ENCODE assay signal across 17 cellular contexts in genomic region chr1:193498088-193498605, GRCh38.
DNase-seq lines count a peak whose midpoint lies in the region; ATAC-seq and TF ChIP-seq lines count a peak whose summit lies in the region.
"Had no signal": no experiment of that assay in that cellular context is flagged by ENCODE, and none has a peak within 500 bp of the region (broad histone marks: within the 10 kb centered on the region; RNA-seq: fewer than 3 reads in every experiment).

No MANE protein-coding gene starts in this region.

- CTCF ChIA-PET in IMR-90 (lab: Yijun Ruan, JAX): interaction anchor here (0.7 to 0.9 kb wide), 2 partner anchors 19 to 21 kb away, joined by 4 to 8 read pairs; no protein-coding TSS in a partner anchor

- H2BK120ac ChIP-seq in IMR-90 (ENCODE audit: low read depth, low read length) (no peak overlapping the region), mesenchymal stem cell (ENCODE audit: low read depth, low read length) (no peak overlapping the region)

- no peaks in the 10 kb centered on the region for H3K9me1 ChIP-seq in IMR-90 (ENCODE audit: insufficient read depth, low read length)

- no peak overlapping the region for H3K56ac ChIP-seq in IMR-90 (ENCODE audit: extremely low read depth, insufficient read depth, low read length)

- in situ Hi-C loops in IMR-90 (cut with MboI; ENCODE audit: low sequenced_read_pairs) (no loop called here), brain microvascular endothelial cell (cut with HindIII; ENCODE audit: low pct_ligation_motif_present, low sequenced_read_pairs) (no loop called here)

- H3K4me2 ChIP-seq in IMR-90 (ENCODE audit: low read depth, low read length) (no peak overlapping the region), mesenchymal stem cell (ENCODE audit: low read length, poor library complexity, severe bottlenecking) (no peak overlapping the region)
- H3K4me2 ChIP-seq: BLaER1 treated with 17β-estradiol and CSF1 and Interleukin-3, amounts not matched to agents 10 nM and 100 nM had no signal

- H3K23ac ChIP-seq in IMR-90 (ENCODE audit: low read depth, low read length): no peak overlapping the region
- no peak overlapping the region for H3K23ac ChIP-seq in mesenchymal stem cell (ENCODE audit: low read length in 2 of 2)

- H3K18ac ChIP-seq in IMR-90 (ENCODE audit: low read depth, low read length): no peak overlapping the region
- no peak overlapping the region for H3K18ac ChIP-seq in mesenchymal stem cell (ENCODE audit: low read depth in 1 of 2, low read length in 2 of 2)

- H3K27me3 ChIP-seq in ACC112 (ENCODE audit: insufficient read depth, low read length) (no peaks in the 10 kb centered on the region), IMR-90 (ENCODE audit: control insufficient read depth, insufficient read depth, low read length) (no peaks in the 10 kb centered on the region), brain microvascular endothelial cell (replicated peaks) (no peaks in the 10 kb centered on the region), mesenchymal stem cell (ENCODE audit: control insufficient read depth in 1 of 2, insufficient read depth in 1 of 2, low read length in 2 of 2) (no peaks in the 10 kb centered on the region)
- H3K27me3 ChIP-seq: BLaER1 treated with 17β-estradiol and CSF1 and Interleukin-3, amounts not matched to agents 10 nM and 100 nM had no signal

- no peak overlapping the region for H2BK5ac ChIP-seq in IMR-90 (ENCODE audit: low read depth, low read length, poor library complexity, severe bottlenecking)
- H2BK5ac ChIP-seq in mesenchymal stem cell (ENCODE audit: low read depth, low read length, poor library complexity, severe bottlenecking): no peak overlapping the region

- no peaks in the 10 kb centered on the region for H3K79me2 ChIP-seq in ACC112 (ENCODE audit: control insufficient read depth, insufficient read depth, low read length, unreplicated experiment)

- H3K36me3 ChIP-seq in ACC112 (ENCODE audit: insufficient read depth, low read length) (no peaks in the 10 kb centered on the region), IMR-90 (ENCODE audit: control insufficient read depth, insufficient read depth, low read length) (no peaks in the 10 kb centered on the region), brain microvascular endothelial cell (replicated peaks) (no peaks in the 10 kb centered on the region), mesenchymal stem cell (ENCODE audit: control insufficient read depth in 1 of 2, insufficient read depth in 2 of 2, low read depth in 1 of 2, low read length in 2 of 2) (no peaks in the 10 kb centered on the region)
- H3K36me3 ChIP-seq: BLaER1 treated with 17β-estradiol and CSF1 and Interleukin-3, amounts not matched to agents 10 nM and 100 nM had no signal

- H3K9me3 ChIP-seq in IMR-90 (ENCODE audit: control insufficient read depth, insufficient read depth, low read length): no peaks in the 10 kb centered on the region
- H3K9me3 ChIP-seq in mesenchymal stem cell (ENCODE audit: control insufficient read depth, low read length): no peaks in the 10 kb centered on the region
- H3K9me3 ChIP-seq: BLaER1 treated with 17β-estradiol and CSF1 and Interleukin-3, amounts not matched to agents 10 nM and 100 nM had no signal

- peaks cover 9% of the 10 kb centered on the region for H3K4me1 ChIP-seq in ACC112 (ENCODE audit: control insufficient read depth, insufficient read depth, low read length, unreplicated experiment)
- 0 out of 2 replicates have a peak, but pooled peaks cover 2% of the 10 kb centered on the region for H3K4me1 ChIP-seq in IMR-90 (ENCODE audit: control insufficient read depth, insufficient read depth, low read length)
- H3K4me1 ChIP-seq in mesenchymal stem cell (ENCODE audit: control insufficient read depth, insufficient read depth, low read depth, low read length): no peaks in the 10 kb centered on the region
- H3K4me1 ChIP-seq: BLaER1 treated with 17β-estradiol and CSF1 and Interleukin-3, amounts not matched to agents 10 nM and 100 nM had no signal

- TF ChIP-seq RAD21 in IMR-90 (IDR thresholded peaks at IDR 0.05; ENCODE audit: low read length): no peak

- H2AFZ ChIP-seq in ACC112 (ENCODE audit: low read length, unreplicated experiment) (peak overlapping the region; percentile 78), IMR-90 (replicated peaks; ENCODE audit: low read length, poor library complexity) (no peak overlapping the region), mesenchymal stem cell (ENCODE audit: low read depth, low read length) (no peak overlapping the region)

- H2BK15ac ChIP-seq in IMR-90 (ENCODE audit: low read depth, low read length) (no peak overlapping the region), mesenchymal stem cell (ENCODE audit: low read depth, poor library complexity, severe bottlenecking) (no peak overlapping the region)

- no peak overlapping the region for H2BK12ac ChIP-seq in mesenchymal stem cell (ENCODE audit: low read length in 2 of 2)

- dilution Hi-C loops in IMR-90 (cut with HindIII; ENCODE audit: low sequenced_read_pairs, unreplicated experiment): no loop called here

- H2AK5ac ChIP-seq in IMR-90 (ENCODE audit: low read depth, low read length): no peak overlapping the region
- H2AK5ac ChIP-seq in mesenchymal stem cell (ENCODE audit: low read length, severe bottlenecking): no peak overlapping the region

- peak overlapping the region; percentile 42; the same call in 1 of the 2 replicates for H3K4me3 ChIP-seq in ACC112 (ENCODE audit: low read depth, low read length)
- no peak overlapping the region for H3K4me3 ChIP-seq in IMR-90 (ENCODE audit: insufficient read depth, low read depth, low read length)
- no peak overlapping the region for H3K4me3 ChIP-seq in brain microvascular endothelial cell (ENCODE audit: low read depth, low read length)
- no peak overlapping the region for H3K4me3 ChIP-seq in mesenchymal stem cell (ENCODE audit: insufficient read depth in 1 of 2, low read depth in 1 of 2, low read length in 2 of 2)
- H3K4me3 ChIP-seq: BLaER1 treated with 17β-estradiol and CSF1 and Interleukin-3, amounts not matched to agents 10 nM and 100 nM; K562 had no signal

- 0 out of 2 replicates have a peak, but pooled peaks have one; percentile 11 for ATAC-seq in IMR-90 (ENCODE audit: low read depth)
- no peak for ATAC-seq in GM21825 (IDR thresholded peaks at IDR 0.05; ENCODE audit: unreplicated experiment)
- ATAC-seq in left ventricle myocardium superior: no peak
- ATAC-seq: K562 had no signal

- BruUV-seq in IMR-90 (replicated peaks; lab: Mats Ljungman, UMichigan): no TSS peak

- H3K27ac ChIP-seq in ACC112 (ENCODE audit: low read depth, low read length): no peak overlapping the region
- H3K27ac ChIP-seq in IMR-90 (ENCODE audit: insufficient read depth, low read length): no peak overlapping the region
- no peak overlapping the region for H3K27ac ChIP-seq in brain microvascular endothelial cell
- H3K27ac ChIP-seq in mesenchymal stem cell (ENCODE audit: low read length, poor library complexity, severe bottlenecking): no peak overlapping the region
- H3K27ac ChIP-seq: BLaER1 treated with 17β-estradiol and CSF1 and Interleukin-3, amounts not matched to agents 10 nM and 100 nM had no signal

- no peak overlapping the region for H3K9ac ChIP-seq in IMR-90 (ENCODE audit: low read depth, low read length)
- no peak overlapping the region for H3K9ac ChIP-seq in mesenchymal stem cell (ENCODE audit: low read length)
- H3K9ac ChIP-seq: BLaER1 treated with 17β-estradiol and CSF1 and Interleukin-3, amounts not matched to agents 10 nM and 100 nM had no signal

- no peak overlapping the region for H4K8ac ChIP-seq in IMR-90 (ENCODE audit: low read depth in 2 of 2, low read length in 2 of 2)
- H4K8ac ChIP-seq in mesenchymal stem cell (ENCODE audit: low read length): no peak overlapping the region

- H2AK9ac ChIP-seq in IMR-90 (replicated peaks; ENCODE audit: low read depth, low read length, poor library complexity): no peak overlapping the region

- H4K91ac ChIP-seq in IMR-90 (ENCODE audit: insufficient read depth, low read depth, low read length) (no peak overlapping the region), mesenchymal stem cell (ENCODE audit: low read length) (no peak overlapping the region)

- no peak overlapping the region for H4K5ac ChIP-seq in IMR-90 (ENCODE audit: low read depth, low read length)

- no peak for TF ChIP-seq POLR2A in IMR-90 (IDR thresholded peaks at IDR 0.05; ENCODE audit: low read depth, low read length)

- WGBS in IMR-90 (ENCODE audit: extremely low coverage in 2 of 2, insufficient read length in 1 of 2), 2 experiments: no CpG with 5 or more reads among the region's 6 CpGs
- WGBS in mesenchymal stem cell: 64% methylated on average over 2 of the region's 6 CpGs

- H3K14ac ChIP-seq in IMR-90 (replicated peaks; ENCODE audit: low read depth, low read length): no peak overlapping the region
- H3K14ac ChIP-seq in mesenchymal stem cell (ENCODE audit: low read length in 2 of 2): no peak overlapping the region

- intact Hi-C loops in IMR-90 (cut with micrococcal nuclease) (no loop called here), left ventricle myocardium superior (cut with micrococcal nuclease) (no loop called here)

- H4K20me1 ChIP-seq in IMR-90 (ENCODE audit: insufficient read depth, low read length): no peaks in the 10 kb centered on the region
- H4K20me1 ChIP-seq: BLaER1 treated with 17β-estradiol and CSF1 and Interleukin-3, amounts not matched to agents 10 nM and 100 nM had no signal

- H3K79me1 ChIP-seq in IMR-90 (ENCODE audit: low read depth in 1 of 2, low read length in 2 of 2) (no peaks in the 10 kb centered on the region), mesenchymal stem cell (replicated peaks; ENCODE audit: low read length, poor library complexity, severe bottlenecking) (no peaks in the 10 kb centered on the region)

- TF ChIP-seq CTCF in IMR-90 (conservative IDR thresholded peaks at IDR 0.05; ENCODE audit: low read depth, low read length) (no peak), brain microvascular endothelial cell (IDR thresholded peaks at IDR 0.05; ENCODE audit: low read depth, low read length, missing control alignments) (no peak)

- no peak overlapping the region for H2BK20ac ChIP-seq in IMR-90 (ENCODE audit: low read depth, low read length)

- POLR2A ChIA-PET in IMR-90 (lab: Charles Lee; ENCODE audit: unreplicated experiment): no interaction called here

- no peak for DNase-seq in IMR-90
- peak; percentile 9 for DNase-seq in brain microvascular endothelial cell
- peak; percentile 34 for DNase-seq in mesenchymal stem cell
- DNase-seq in central memory CD4-positive, alpha-beta T cell: no peak
- no peak for DNase-seq in left ventricle myocardium superior
- DNase-seq: GF-D8, GOT3, NCI-H1105, NCI-H1694, NCI-H2081 treated with DMSO at 0.1 percent for 48 hours, NCI-H2227 treated with DMSO at 0.1 percent for 48 hours, NCI-H524 treated with DMSO at 0.1 percent for 48 hours, RPMI8226 had no signal

- H3K4ac ChIP-seq in IMR-90 (ENCODE audit: low read depth, low read length): no peak overlapping the region
- H3K4ac ChIP-seq in mesenchymal stem cell (ENCODE audit: low read depth in 1 of 2, low read length in 2 of 2): no peak overlapping the region

TF ChIP-seq in IMR-90, 13 proteins besides CTCF, POLR2A, EP300 and RAD21 (continues in another document):
- TF ChIP-seq SMC3 (IDR thresholded peaks at IDR 0.05; ENCODE audit: low read depth, low read length) (no peak), NFE2L2 (IDR thresholded peaks at IDR 0.05; ENCODE audit: low read depth, low read length) (no peak)

Comparison
In these comparisons a context has a peak if more than half of its experiments do, and no peak if none do; other contexts are left out.
1. DNase-seq: peak in brain microvascular endothelial cell (single experiment) and mesenchymal stem cell (single experiment); none in IMR-90 (single experiment), central memory CD4-positive, alpha-beta T cell (single experiment) and left ventricle myocardium superior (single experiment).